In the genomic region with DNA sequence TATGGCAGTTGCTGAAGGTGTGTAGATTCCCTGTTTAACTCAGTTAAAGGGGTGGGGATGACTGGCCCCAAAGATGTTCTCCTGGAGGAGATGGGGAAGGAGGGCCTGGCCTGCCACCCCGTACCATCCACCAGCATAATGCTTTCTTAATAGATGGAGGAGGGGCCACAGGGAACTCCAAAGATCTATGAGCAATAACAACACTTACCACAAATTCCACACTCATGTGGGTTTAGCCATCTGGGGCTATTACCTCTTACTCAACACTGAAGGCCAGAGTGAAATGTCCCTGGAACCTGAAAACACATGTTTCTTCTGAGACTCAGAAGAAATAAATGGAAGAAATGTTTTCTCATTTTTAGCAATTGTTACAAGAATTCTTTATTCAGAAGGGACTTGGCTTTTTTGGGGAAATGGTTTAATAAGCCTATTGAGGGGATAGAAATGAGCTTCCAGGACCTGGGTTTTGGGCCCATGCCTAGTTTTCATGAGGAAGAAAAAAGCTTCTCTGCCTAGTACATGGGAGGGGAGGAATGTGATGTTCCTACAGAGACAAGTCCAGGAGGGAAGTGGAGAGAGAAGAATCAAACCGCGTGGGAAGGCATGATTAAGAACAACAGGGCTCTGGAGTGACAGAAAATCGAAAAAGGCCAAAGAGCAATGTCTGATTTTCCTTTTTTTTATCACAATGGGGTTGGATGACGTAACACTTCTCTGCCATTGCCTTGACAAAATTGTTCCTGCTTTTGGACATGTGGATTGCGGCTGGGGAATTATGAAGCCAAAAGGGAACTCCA, we compare ENCODE assay signal across 16 cellular contexts.
DNase-seq lines count a peak whose midpoint lies in the region; ATAC-seq and TF ChIP-seq lines count a peak whose summit lies in the region.
"Had no signal": no experiment of that assay in that cellular context is flagged by ENCODE, and none has a peak within 500 bp of the region (broad histone marks: within the 10 kb centered on the region; RNA-seq: fewer than 3 reads in every experiment).

No MANE protein-coding gene starts in this region.

- no peak overlapping the region for H3K4me2 ChIP-seq in IMR-90 (ENCODE audit: low read depth, low read length)
- no peak overlapping the region for H3K4me2 ChIP-seq in trophoblast cell (ENCODE audit: low read length)

- H3K9me3 ChIP-seq in IMR-90 (ENCODE audit: control insufficient read depth, insufficient read depth, low read length) (no peaks in the 10 kb centered on the region), endodermal cell (ENCODE audit: control insufficient read depth, low read length) (no peaks in the 10 kb centered on the region), trophoblast cell (ENCODE audit: insufficient read depth, low read depth, low read length) (no peaks in the 10 kb centered on the region), Caco-2 (no peaks in the 10 kb centered on the region)

- H3K23ac ChIP-seq in IMR-90 (ENCODE audit: low read depth, low read length) (no peak overlapping the region), trophoblast cell (ENCODE audit: low read length) (no peak overlapping the region)

- H3K27ac Mint-ChIP-seq in endodermal cell (peak overlapping the region; percentile 8), Caco-2 (ENCODE audit: unreplicated experiment) (no peak overlapping the region)
- H3K27ac Mint-ChIP-seq: activated naive CD4-positive, alpha-beta T cell treated with anti-CD3 and anti-CD28 coated beads, Interleukin-2, amount 10 ng/mL, durations not matched to agents 7 days and 5 days; stimulated activated memory B cell treated with anti-CD40 and anti-IgM and Interleukin-4, amounts not matched to agents 10 μg/mL and 1 μg/mL and 100 μg/mL, for 72 hours had no signal

- H2BK12ac ChIP-seq in trophoblast cell (ENCODE audit: low read length), result no peak overlapping the region

- DNase-seq in Daoy (ENCODE audit: low read depth) (peak; percentile 12), IMR-90 (peak; percentile 64), endodermal cell (no peak), trophoblast cell (peak; percentile 19 to 67), NCI-H1092 (lab: John Stamatoyannopoulos, UW) (no peak), DMS53 (lab: John Stamatoyannopoulos, UW) (no peak), erythroblast (lab: John Stamatoyannopoulos, UW) (no peak), Caco-2 (no peak)
- DNase-seq: activated naive CD4-positive, alpha-beta T cell treated with anti-CD3 and anti-CD28 coated beads, Interleukin-2, amount 10 ng/mL, durations not matched to agents 7 days and 5 days; midbrain; NCI-H1694; NCI-H526 treated with DMSO at 0.1 percent for 48 hours; stimulated activated CD4-positive, alpha-beta T cell treated with anti-CD3 and anti-CD28 coated beads, Interleukin-4, amount 100 ng/mL, for 1 hour had no signal

- H2BK5ac ChIP-seq in IMR-90 (ENCODE audit: low read depth, low read length, poor library complexity, severe bottlenecking) (no peak overlapping the region), trophoblast cell (ENCODE audit: low read depth, low read length, poor library complexity) (no peak overlapping the region)

- H4K91ac ChIP-seq in IMR-90 (ENCODE audit: insufficient read depth, low read depth, low read length) (no peak overlapping the region), trophoblast cell (ENCODE audit: low read depth, low read length) (no peak overlapping the region)

- no peak overlapping the region for H4K5ac ChIP-seq in IMR-90 (ENCODE audit: low read depth, low read length)

- TF ChIP-seq POLR2A in IMR-90 (IDR thresholded peaks at IDR 0.05; ENCODE audit: low read depth, low read length) (no peak), erythroblast (IDR thresholded peaks at IDR 0.05; ENCODE audit: low read length) (no peak)

- TF ChIP-seq RAD21 in IMR-90 (IDR thresholded peaks at IDR 0.05; ENCODE audit: low read length), result no peak

- intact Hi-C loops in IMR-90 (cut with micrococcal nuclease), result no loop called here
- intact Hi-C loops in Caco-2 (cut with micrococcal nuclease; ENCODE audit: unreplicated experiment), result no loop called here

- H3K4me1 ChIP-seq in IMR-90 (ENCODE audit: control insufficient read depth, insufficient read depth, low read length), result no peaks in the 10 kb centered on the region
- H3K4me1 ChIP-seq in endodermal cell (ENCODE audit: control insufficient read depth, insufficient read depth, low read length), result no peaks in the 10 kb centered on the region
- no peaks in the 10 kb centered on the region for H3K4me1 ChIP-seq in trophoblast cell (ENCODE audit: control insufficient read depth in 1 of 2, insufficient read depth in 2 of 2, low read length in 2 of 2)
- no peaks in the 10 kb centered on the region for H3K4me1 ChIP-seq in Caco-2

- H2AK5ac ChIP-seq in IMR-90 (ENCODE audit: low read depth, low read length), result no peak overlapping the region
- no peak overlapping the region for H2AK5ac ChIP-seq in trophoblast cell (ENCODE audit: low read length)

- in situ Hi-C loops in IMR-90 (cut with MboI; ENCODE audit: low sequenced_read_pairs), result no loop called here

- no peak overlapping the region for H3K18ac ChIP-seq in IMR-90 (ENCODE audit: low read depth, low read length)
- no peak overlapping the region for H3K18ac ChIP-seq in trophoblast cell (ENCODE audit: low read length)

- H3K14ac ChIP-seq in IMR-90 (replicated peaks; ENCODE audit: low read depth, low read length), result no peak overlapping the region
- H3K14ac ChIP-seq in trophoblast cell (ENCODE audit: low read length), result no peak overlapping the region

- H4K20me1 ChIP-seq in IMR-90 (ENCODE audit: insufficient read depth, low read length), result no peaks in the 10 kb centered on the region

- no peak overlapping the region for H3K4me3 ChIP-seq in IMR-90 (ENCODE audit: insufficient read depth, low read depth, low read length)
- H3K4me3 ChIP-seq in endodermal cell (ENCODE audit: low read length), result no peak overlapping the region
- no peak overlapping the region for H3K4me3 ChIP-seq in trophoblast cell (ENCODE audit: low read depth, low read length)
- H3K4me3 ChIP-seq in Caco-2 (ENCODE audit: low read depth, low read length), result no peak overlapping the region

- dilution Hi-C loops in IMR-90 (cut with HindIII; ENCODE audit: low sequenced_read_pairs, unreplicated experiment), result no loop called here

- TF ChIP-seq CTCF in IMR-90 (conservative IDR thresholded peaks at IDR 0.05; ENCODE audit: low read depth, low read length) (no peak), endodermal cell (conservative IDR thresholded peaks at IDR 0.05) (no peak), Caco-2 (IDR thresholded peaks at IDR 0.05; ENCODE audit: insufficient read depth in 1 of 2, low read depth in 1 of 2, low read length in 1 of 2, severe bottlenecking in 1 of 2, unreplicated experiment in 1 of 2) (no peak)

- H3K9ac ChIP-seq in IMR-90 (ENCODE audit: low read depth, low read length) (no peak overlapping the region), endodermal cell (ENCODE audit: extremely low read depth, low read length, poor library complexity, severe bottlenecking) (no peak overlapping the region), trophoblast cell (ENCODE audit: low read length) (no peak overlapping the region)

- no peak overlapping the region for H2BK15ac ChIP-seq in IMR-90 (ENCODE audit: low read depth, low read length)

- no peak overlapping the region for H4K12ac ChIP-seq in trophoblast cell (ENCODE audit: low read depth, low read length)

- POLR2A ChIA-PET in IMR-90 (lab: Charles Lee; ENCODE audit: unreplicated experiment), result no interaction called here
- POLR2A ChIA-PET in Caco-2 (lab: Charles Lee), result no interaction called here

- H3K9me3 Mint-ChIP-seq in endodermal cell, result peaks cover 6% of the 10 kb centered on the region
- H3K9me3 Mint-ChIP-seq in Caco-2 (ENCODE audit: unreplicated experiment), result no peaks in the 10 kb centered on the region
- H3K9me3 Mint-ChIP-seq: activated naive CD4-positive, alpha-beta T cell treated with anti-CD3 and anti-CD28 coated beads, Interleukin-2, amount 10 ng/mL, durations not matched to agents 7 days and 5 days had no signal

- H3K27me3 ChIP-seq in IMR-90 (ENCODE audit: control insufficient read depth, insufficient read depth, low read length), result peaks cover 8% of the 10 kb centered on the region
- no peaks in the 10 kb centered on the region for H3K27me3 ChIP-seq in endodermal cell (ENCODE audit: control insufficient read depth, insufficient read depth, low read length, poor library complexity, severe bottlenecking)
- no peaks in the 10 kb centered on the region for H3K27me3 ChIP-seq in trophoblast cell (ENCODE audit: insufficient read depth, low read length)
- H3K27me3 ChIP-seq in Caco-2 (replicated peaks; ENCODE audit: control insufficient read depth, insufficient read depth, low read length), result no peaks in the 10 kb centered on the region

- H3K4ac ChIP-seq in IMR-90 (ENCODE audit: low read depth, low read length), result no peak overlapping the region
- no peak overlapping the region for H3K4ac ChIP-seq in trophoblast cell (ENCODE audit: low read depth, low read length)

- H3K27ac ChIP-seq in IMR-90 (ENCODE audit: insufficient read depth, low read length), result no peak overlapping the region
- no peak overlapping the region for H3K27ac ChIP-seq in endodermal cell (ENCODE audit: low read depth, low read length)
- H3K27ac ChIP-seq in trophoblast cell (ENCODE audit: low read depth, low read length), result no peak overlapping the region

- H2BK120ac ChIP-seq in IMR-90 (ENCODE audit: low read depth, low read length), result no peak overlapping the region
- H2BK120ac ChIP-seq in trophoblast cell (ENCODE audit: insufficient read depth, low read length, poor library complexity), result no peak overlapping the region

- no peaks in the 10 kb centered on the region for H3K79me2 ChIP-seq in trophoblast cell (ENCODE audit: control insufficient read depth, insufficient read depth, low read length, poor library complexity)

- CTCF ChIA-PET in IMR-90 (lab: Yijun Ruan, JAX), result no interaction called here
- CTCF ChIA-PET in Caco-2 (lab: Charles Lee), result no interaction called here

- no peak overlapping the region for H2AK9ac ChIP-seq in IMR-90 (replicated peaks; ENCODE audit: low read depth, low read length, poor library complexity)

- H3K36me3 Mint-ChIP-seq in endodermal cell (ENCODE audit: low read depth), result no peaks in the 10 kb centered on the region
- H3K36me3 Mint-ChIP-seq in Caco-2 (ENCODE audit: insufficient read depth, unreplicated experiment), result no peaks in the 10 kb centered on the region
- H3K36me3 Mint-ChIP-seq: activated naive CD4-positive, alpha-beta T cell treated with anti-CD3 and anti-CD28 coated beads, Interleukin-2, amount 10 ng/mL, durations not matched to agents 7 days and 5 days; CD14-positive monocyte; IgD-negative memory B cell; stimulated activated memory B cell treated with anti-CD40 and anti-IgM and Interleukin-4, amounts not matched to agents 10 μg/mL and 1 μg/mL and 100 μg/mL, for 72 hours had no signal

- no peaks in the 10 kb centered on the region for H3K9me1 ChIP-seq in IMR-90 (ENCODE audit: insufficient read depth, low read length)

- H2AFZ ChIP-seq in IMR-90 (replicated peaks; ENCODE audit: low read length, poor library complexity), result no peak overlapping the region
- no peak overlapping the region for H2AFZ ChIP-seq in trophoblast cell (ENCODE audit: insufficient read depth, low read length, poor library complexity)

- H3K4me3 Mint-ChIP-seq in endodermal cell, result no peak overlapping the region
- no peak overlapping the region for H3K4me3 Mint-ChIP-seq in Caco-2 (ENCODE audit: unreplicated experiment)
- H3K4me3 Mint-ChIP-seq: activated naive CD4-positive, alpha-beta T cell treated with anti-CD3 and anti-CD28 coated beads, Interleukin-2, amount 10 ng/mL, durations not matched to agents 7 days and 5 days; CD14-positive monocyte; IgD-negative memory B cell; stimulated activated memory B cell treated with anti-CD40 and anti-IgM and Interleukin-4, amounts not matched to agents 10 μg/mL and 1 μg/mL and 100 μg/mL, for 72 hours had no signal

- H2BK20ac ChIP-seq in IMR-90 (ENCODE audit: low read depth, low read length), result no peak overlapping the region

- no peak overlapping the region for H4K8ac ChIP-seq in IMR-90 (ENCODE audit: low read depth in 2 of 2, low read length in 2 of 2)
- no peak overlapping the region for H4K8ac ChIP-seq in trophoblast cell (ENCODE audit: low read depth, low read length)

- H3K27me3 Mint-ChIP-seq in endodermal cell (ENCODE audit: insufficient read depth) (no peaks in the 10 kb centered on the region), Caco-2 (ENCODE audit: insufficient read depth, unreplicated experiment) (peaks cover 19% of the 10 kb centered on the region)
- H3K27me3 Mint-ChIP-seq: IgD-negative memory B cell; stimulated activated memory B cell treated with anti-CD40 and anti-IgM and Interleukin-4, amounts not matched to agents 10 μg/mL and 1 μg/mL and 100 μg/mL, for 72 hours had no signal

- H3K36me3 ChIP-seq in IMR-90 (ENCODE audit: control insufficient read depth, insufficient read depth, low read length) (no peaks in the 10 kb centered on the region), endodermal cell (ENCODE audit: control insufficient read depth, insufficient read depth, low read length) (no peaks in the 10 kb centered on the region), trophoblast cell (ENCODE audit: control insufficient read depth in 1 of 2, insufficient read depth in 2 of 2, low read length in 2 of 2) (no peaks in the 10 kb centered on the region), Caco-2 (ENCODE audit: control insufficient read depth, insufficient read depth, low read length) (no peaks in the 10 kb centered on the region)

- no TSS peak for BruUV-seq in IMR-90 (replicated peaks; lab: Mats Ljungman, UMichigan)
- BruUV-seq in Caco-2 (replicated peaks; lab: Mats Ljungman, UMichigan), result no TSS peak

- H3K56ac ChIP-seq in IMR-90 (ENCODE audit: extremely low read depth, insufficient read depth, low read length), result no peak overlapping the region

- H3K79me1 ChIP-seq in IMR-90 (ENCODE audit: low read depth in 1 of 2, low read length in 2 of 2) (no peaks in the 10 kb centered on the region), trophoblast cell (ENCODE audit: low read length) (no peaks in the 10 kb centered on the region)

- WGBS in IMR-90 (ENCODE audit: extremely low coverage in 2 of 2, insufficient read length in 1 of 2), 2 experiments, result 69% methylated on average over 4 of the region's 6 CpGs; no CpG with 5 or more reads in 1 of the 2 experiments
- 90 to 96% methylated on average over 3 to 6 of the region's 6 CpGs for WGBS in endodermal cell (ENCODE audit: insufficient coverage in 1 of 2, insufficient read length in 1 of 2), 2 experiments
- WGBS in trophoblast cell (ENCODE audit: extremely low coverage, insufficient coverage, insufficient read length), result no CpG with 5 or more reads among the region's 6 CpGs

- peaks cover 6% of the 10 kb centered on the region for H3K4me1 Mint-ChIP-seq in endodermal cell
- no peaks in the 10 kb centered on the region for H3K4me1 Mint-ChIP-seq in Caco-2 (ENCODE audit: low read depth, unreplicated experiment)
- H3K4me1 Mint-ChIP-seq: activated naive CD4-positive, alpha-beta T cell treated with anti-CD3 and anti-CD28 coated beads, Interleukin-2, amount 10 ng/mL, durations not matched to agents 7 days and 5 days; CD14-positive monocyte; IgD-negative memory B cell; stimulated activated memory B cell treated with anti-CD40 and anti-IgM and Interleukin-4, amounts not matched to agents 10 μg/mL and 1 μg/mL and 100 μg/mL, for 72 hours had no signal

- ATAC-seq in IMR-90 (ENCODE audit: low read depth), result no peak
- ATAC-seq: stimulated activated memory B cell treated with anti-CD40 and anti-IgM and Interleukin-4, amounts not matched to agents 10 μg/mL and 1 μg/mL and 100 μg/mL, for 72 hours had no signal

Comparison
In these comparisons a context has a peak if more than half of its experiments do, and no peak if none do; other contexts are left out.
1. DNase-seq: peak in Daoy (single experiment), IMR-90 (single experiment) and trophoblast cell (2 of 2); none in endodermal cell (single experiment), NCI-H1092 (single experiment), DMS53 (single experiment), erythroblast (0 of 2) and Caco-2 (0 of 2).